ENCODE assay signal across 24 cellular contexts in genomic region chr4:99720206-99720605, GRCh38.
"Had no signal": no experiment of that assay in that cellular context is flagged by ENCODE, and none has a peak within 500 bp of the region (broad histone marks: within the 10 kb centered on the region; RNA-seq: fewer than 3 reads in every experiment).

No MANE protein-coding gene starts in this region.

- H3K4me1 ChIP-seq: parathyroid adenoma had no signal

- H2AFZ ChIP-seq: parathyroid adenoma had no signal

- ATAC-seq: activated CD8-positive, alpha-beta T cell treated with anti-CD3 and anti-CD28 coated beads for 36 hours; activated T-cell treated with anti-CD3 and anti-CD28 coated beads, Interleukin-2, amount 50 U/mL, for 4 hours; activated T-helper 17 cell treated with anti-CD3 and anti-CD28 coated beads, Interleukin-2, amount 50 U/mL, for 72 hours; esophagus mucosa; foreskin keratinocyte; heart right ventricle; left lung; right cardiac atrium; WTC11 had no signal

- H3K9me3 ChIP-seq: heart right ventricle, left lung, testis, transverse colon had no signal

- H3K9ac ChIP-seq: parathyroid adenoma had no signal

- H3K27ac ChIP-seq: brain microvascular endothelial cell, foreskin keratinocyte, heart right ventricle, left lung, parathyroid adenoma, transverse colon had no signal

- H3K36me3 ChIP-seq: brain microvascular endothelial cell, heart right ventricle, left lung, transverse colon had no signal

- H3K79me2 ChIP-seq: parathyroid adenoma had no signal

- H3K27me3 ChIP-seq: brain microvascular endothelial cell, foreskin keratinocyte, heart right ventricle, left lung, testis, transverse colon had no signal

- H3K4me3 ChIP-seq: heart right ventricle, left lung, testis, transverse colon had no signal

- DNase-seq: activated CD4-positive, alpha-beta T cell treated with anti-CD3 and anti-CD28 coated beads for 1 hour; activated CD4-positive, alpha-beta T cell treated with anti-CD3 and anti-CD28 coated beads, Interleukin-2, amount 10 ng/mL, durations not matched to agents 7 days and 5 days; activated CD8-positive, alpha-beta T cell treated with anti-CD3 and anti-CD28 coated beads for 36 hours; activated gamma-delta T cell treated with Interleukin-2 at 50 U/mL for 16 hours; activated naive CD4-positive, alpha-beta T cell treated with anti-CD3 and anti-CD28 coated beads, Interleukin-2, amount 50 U/mL, for 16 hours; activated T-cell treated with anti-CD3 and anti-CD28 coated beads, Interleukin-2, amount 50 U/mL, for 4 hours; amniotic stem cell; brain microvascular endothelial cell; caudate nucleus; foreskin keratinocyte; heart right ventricle; left lung; naive B cell; nucleus accumbens; right cardiac atrium; stimulated activated CD4-positive, alpha-beta T cell treated with anti-CD3 and anti-CD28 coated beads, Interleukin-2, amount 100 ng/mL, for 48 hours; stimulated activated naive CD4-positive, alpha-beta T cell treated with Interleukin-2 at 50 U/mL for 16 hours; T-helper 2 cell; testis; transverse colon had no signal
